ENCODE assay signal across 14 cellular contexts in the genomic region with DNA sequence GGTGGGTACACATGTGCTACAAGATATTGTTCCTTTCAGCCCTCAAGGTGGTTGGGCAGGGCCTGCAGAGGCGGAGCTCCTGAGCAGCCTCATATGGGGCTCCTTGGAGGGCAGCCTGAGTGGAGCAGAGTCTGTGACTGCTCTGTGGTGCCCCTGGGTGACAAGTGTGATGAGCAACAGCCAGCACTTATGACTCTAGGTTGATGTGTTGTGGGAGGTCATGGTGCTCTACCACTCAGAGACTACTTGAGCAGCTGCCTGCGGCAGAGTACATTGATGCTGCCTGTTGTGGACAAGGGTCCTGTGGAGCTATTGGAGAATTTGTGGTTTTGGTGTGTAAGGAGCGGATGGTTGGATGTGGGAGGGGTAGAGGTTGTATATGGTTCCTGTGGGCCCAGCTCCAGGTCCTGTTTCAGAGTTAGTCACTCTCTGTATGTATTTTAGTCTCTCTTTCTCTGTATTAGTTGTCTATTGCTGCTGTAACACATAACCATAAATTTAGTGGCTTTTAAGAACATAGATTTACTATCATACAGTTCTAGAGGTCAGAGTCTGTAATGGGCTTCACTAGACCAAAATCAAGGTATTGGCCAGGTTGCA.
"Had no signal": no experiment of that assay in that cellular context is flagged by ENCODE, and none has a peak within 500 bp of the region (broad histone marks: within the 10 kb centered on the region; RNA-seq: fewer than 3 reads in every experiment).

No MANE protein-coding gene starts in this region.

- ATAC-seq: foreskin keratinocyte, T-helper 17 cell had no signal

- H3K4me3 ChIP-seq: smooth muscle cell, thyroid gland had no signal

- FAIRE-seq: urothelium cell line had no signal

- H3K4me2 ChIP-seq: smooth muscle cell had no signal

- H3K36me3 ChIP-seq: thyroid gland, WERI-Rb-1 had no signal

- H3K27me3 ChIP-seq: thyroid gland had no signal

- H3K9me3 ChIP-seq: thyroid gland had no signal

- H3K4me1 Mint-ChIP-seq: nephron had no signal

- H3K27ac Mint-ChIP-seq: dendritic cell treated with granulocyte-macrophage colony-stimulating factor and Interleukin-4, amounts not matched to agents 40 ng/mL and 50 ng/mL, for 4 days; nephron; progenitor cell of endocrine pancreas; T-helper 17 cell had no signal

- H3K27ac ChIP-seq: foreskin keratinocyte, thyroid gland, WERI-Rb-1 had no signal

- H3K4me1 ChIP-seq: foreskin keratinocyte, thyroid gland had no signal

- DNase-seq: aorta; effector memory CD4-positive, alpha-beta T cell; foreskin keratinocyte; glutamatergic neuron; mesenchymal stem cell; right cardiac atrium; T-helper 17 cell; thyroid gland; WERI-Rb-1 had no signal

- H3K9me3 Mint-ChIP-seq: dendritic cell treated with granulocyte-macrophage colony-stimulating factor and Interleukin-4, amounts not matched to agents 40 ng/mL and 50 ng/mL, for 4 days had no signal

- H3K27me3 Mint-ChIP-seq: progenitor cell of endocrine pancreas had no signal

- H3K4me3 Mint-ChIP-seq: dendritic cell treated with granulocyte-macrophage colony-stimulating factor and Interleukin-4, amounts not matched to agents 40 ng/mL and 50 ng/mL, for 4 days; nephron; T-helper 17 cell had no signal
